In the genomic region with DNA sequence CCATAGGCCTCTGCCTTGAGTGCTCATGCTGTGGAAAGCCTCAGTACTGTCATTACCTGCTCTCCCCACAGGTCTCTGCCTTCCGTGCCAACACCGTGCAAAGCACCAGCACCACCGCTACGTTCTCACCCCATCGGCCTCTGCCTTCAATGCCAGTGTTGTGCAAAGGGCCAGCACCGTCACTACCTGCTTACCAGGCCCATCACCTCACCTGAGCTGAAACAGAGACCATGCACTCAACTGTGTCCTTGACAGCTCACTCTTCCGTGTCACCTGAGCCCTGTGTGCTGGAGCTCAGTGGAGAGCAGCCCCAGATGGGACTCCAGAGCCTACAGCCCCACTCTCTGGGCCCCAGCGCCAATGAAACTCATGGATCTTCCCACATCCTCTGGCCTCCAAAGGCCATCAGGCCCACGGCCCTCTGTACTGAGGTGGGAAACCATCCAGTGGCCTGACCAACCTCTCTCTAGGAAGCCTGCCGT, we compare ENCODE assay signal across 22 cellular contexts.
DNase-seq lines count a peak whose midpoint lies in the region; ATAC-seq and TF ChIP-seq lines count a peak whose summit lies in the region.
"Had no signal": no experiment of that assay in that cellular context is flagged by ENCODE, and none has a peak within 500 bp of the region (broad histone marks: within the 10 kb centered on the region; RNA-seq: fewer than 3 reads in every experiment).

No MANE protein-coding gene starts in this region.

- H2BK15ac ChIP-seq in mesenchymal stem cell (ENCODE audit: low read depth, poor library complexity, severe bottlenecking): no peak overlapping the region

- no peak overlapping the region for H2AFZ ChIP-seq in mesenchymal stem cell (ENCODE audit: low read depth, low read length)
- H2AFZ ChIP-seq: GM23248 had no signal

- H3K18ac ChIP-seq in mesenchymal stem cell (ENCODE audit: low read depth in 1 of 2, low read length in 2 of 2): no peak overlapping the region

- no peak overlapping the region for H4K8ac ChIP-seq in mesenchymal stem cell (ENCODE audit: low read length)

- H3K4me3 ChIP-seq in mesenchymal stem cell (ENCODE audit: insufficient read depth in 1 of 2, low read depth in 1 of 2, low read length in 2 of 2) (no peak overlapping the region), thyroid gland (replicated peaks in 1 of 3) (no peak overlapping the region)
- H3K4me3 ChIP-seq: BLaER1, GM12878, GM23248 had no signal

- no peak overlapping the region for H2BK12ac ChIP-seq in mesenchymal stem cell (ENCODE audit: low read length in 2 of 2)

- no peak overlapping the region for H2BK120ac ChIP-seq in mesenchymal stem cell (ENCODE audit: low read depth, low read length)

- no peaks in the 10 kb centered on the region for H3K9me3 Mint-ChIP-seq in chondrocyte (ENCODE audit: low read depth)
- H3K9me3 Mint-ChIP-seq in stimulated activated naive CD8-positive, alpha-beta T cell treated with anti-CD3 and anti-CD28 coated beads, Interleukin-15, amount 100 ng/mL, for 72 hours: no peaks in the 10 kb centered on the region
- H3K9me3 Mint-ChIP-seq: CD4-positive, alpha-beta memory T cell; IgD-negative memory B cell had no signal

- H3K23ac ChIP-seq in mesenchymal stem cell (ENCODE audit: low read length in 2 of 2): no peak overlapping the region

- H3K9ac ChIP-seq in mesenchymal stem cell (ENCODE audit: low read length): no peak overlapping the region
- H3K9ac ChIP-seq: BLaER1, GM23248 had no signal

- H3K27ac ChIP-seq in mesenchymal stem cell (ENCODE audit: low read length, poor library complexity, severe bottlenecking) (no peak overlapping the region), thyroid gland (peak overlapping the region in 1 of 3 donors; percentile 48)
- H3K27ac ChIP-seq: 22Rv1, BLaER1, GM23248 had no signal

- no peak overlapping the region for H2AK5ac ChIP-seq in mesenchymal stem cell (ENCODE audit: low read length, severe bottlenecking)

- H3K27me3 ChIP-seq in mesenchymal stem cell (ENCODE audit: control insufficient read depth in 1 of 2, insufficient read depth in 1 of 2, low read length in 2 of 2) (no peaks in the 10 kb centered on the region), thyroid gland (no peaks in the 10 kb centered on the region)
- H3K27me3 ChIP-seq: BLaER1 had no signal

- peak; percentile 56 for DNase-seq in activated effector memory CD4-positive, alpha-beta T cell treated with anti-CD3 and anti-CD28 coated beads, Interleukin-2, amount 50 U/mL, for 16 hours
- DNase-seq in activated effector memory CD4-positive, alpha-beta T cell treated with Interleukin-2 at 50 U/mL for 16 hours: no peak
- DNase-seq in chondrocyte (ENCODE audit: low spot score) (peak; percentile 71), mesenchymal stem cell (no peak), thyroid gland (peak; percentile 75)
- no peak for DNase-seq in stimulated activated naive CD8-positive, alpha-beta T cell treated with anti-CD3 and anti-CD28 coated beads, Interleukin-15, amount 100 ng/mL, for 72 hours
- DNase-seq: ACHN; CD4-positive, alpha-beta memory T cell; DND-41; GM23248; HCEC 1CT; NCI-H1694 treated with DMSO at 0.1 percent for 48 hours; NCI-H2081 treated with DMSO at 0.1 percent for 48 hours; NCI-H2171 treated with DMSO at 0.1 percent for 48 hours; NCI-H526 treated with DMSO at 0.1 percent for 48 hours; Right ventricle myocardium superior had no signal

- H2BK5ac ChIP-seq in mesenchymal stem cell (ENCODE audit: low read depth, low read length, poor library complexity, severe bottlenecking): no peak overlapping the region

- no peak for TF ChIP-seq CTCF in chondrocyte (IDR thresholded peaks at IDR 0.05)
- no peak for TF ChIP-seq CTCF in thyroid gland (IDR thresholded peaks at IDR 0.05)

- ATAC-seq in stimulated activated naive CD8-positive, alpha-beta T cell treated with anti-CD3 and anti-CD28 coated beads, Interleukin-15, amount 100 ng/mL, for 72 hours: no peak
- ATAC-seq in GM21447 (IDR thresholded peaks at IDR 0.05; ENCODE audit: unreplicated experiment) (no peak), GM18909 (IDR thresholded peaks at IDR 0.05; ENCODE audit: poor library complexity, unreplicated experiment) (no peak)
- ATAC-seq: GM12878 had no signal

- peaks cover 50% of the 10 kb centered on the region for H3K79me1 ChIP-seq in mesenchymal stem cell (replicated peaks; ENCODE audit: low read length, poor library complexity, severe bottlenecking)

- WGBS in mesenchymal stem cell: 91% methylated on average over 10 of the region's 10 CpGs
- WGBS in thyroid gland, 2 donors: 48 to 60% methylated on average over 10 of the region's 10 CpGs

- H3K4me2 ChIP-seq in mesenchymal stem cell (ENCODE audit: low read length, poor library complexity, severe bottlenecking): no peak overlapping the region
- H3K4me2 ChIP-seq: BLaER1 had no signal

- H3K9me3 ChIP-seq in mesenchymal stem cell (ENCODE audit: control insufficient read depth, low read length) (no peaks in the 10 kb centered on the region), thyroid gland (no peaks in the 10 kb centered on the region)
- H3K9me3 ChIP-seq: BLaER1 had no signal

- no peak overlapping the region for H3K4me3 Mint-ChIP-seq in chondrocyte (ENCODE audit: unreplicated experiment)
- no peak overlapping the region for H3K4me3 Mint-ChIP-seq in stimulated activated naive CD8-positive, alpha-beta T cell treated with anti-CD3 and anti-CD28 coated beads, Interleukin-15, amount 100 ng/mL, for 72 hours
- H3K4me3 Mint-ChIP-seq: IgD-negative memory B cell had no signal

- peaks cover 3% of the 10 kb centered on the region for H3K4me1 ChIP-seq in mesenchymal stem cell (ENCODE audit: control insufficient read depth, insufficient read depth, low read depth, low read length)
- peaks cover 29 to 39% of the 10 kb centered on the region in 2 donors for H3K4me1 ChIP-seq in thyroid gland

- no peak overlapping the region for H3K14ac ChIP-seq in mesenchymal stem cell (ENCODE audit: low read length in 2 of 2)

- H3K36me3 ChIP-seq in mesenchymal stem cell (ENCODE audit: control insufficient read depth in 1 of 2, insufficient read depth in 2 of 2, low read depth in 1 of 2, low read length in 2 of 2) (peaks cover 35 to 56% of the 10 kb centered on the region in 2 experiments), thyroid gland (no peaks in the 10 kb centered on the region)

- no peaks in the 10 kb centered on the region for H3K27me3 Mint-ChIP-seq in chondrocyte (ENCODE audit: low read depth)
- no peaks in the 10 kb centered on the region for H3K27me3 Mint-ChIP-seq in stimulated activated naive CD8-positive, alpha-beta T cell treated with anti-CD3 and anti-CD28 coated beads, Interleukin-15, amount 100 ng/mL, for 72 hours
- H3K27me3 Mint-ChIP-seq: IgD-negative memory B cell had no signal

- H3K4ac ChIP-seq in mesenchymal stem cell (ENCODE audit: low read depth in 1 of 2, low read length in 2 of 2): no peak overlapping the region

- H4K91ac ChIP-seq in mesenchymal stem cell (ENCODE audit: low read length): peak overlapping the region; percentile 28

- H3K36me3 Mint-ChIP-seq in chondrocyte (ENCODE audit: low read depth): peaks cover 13% of the 10 kb centered on the region
- H3K36me3 Mint-ChIP-seq: CD4-positive, alpha-beta memory T cell; IgD-negative memory B cell had no signal

- intact Hi-C loops in thyroid gland (cut with DNase I): no loop called here

- TF ChIP-seq POLR2A in thyroid gland (IDR thresholded peaks at IDR 0.05): peak in 1 of 2 donors; percentile 9

- no peak overlapping the region for H3K27ac Mint-ChIP-seq in chondrocyte (ENCODE audit: unreplicated experiment)
- no peak overlapping the region for H3K27ac Mint-ChIP-seq in stimulated activated naive CD8-positive, alpha-beta T cell treated with anti-CD3 and anti-CD28 coated beads, Interleukin-15, amount 100 ng/mL, for 72 hours

- H3K4me1 Mint-ChIP-seq in chondrocyte (ENCODE audit: low read depth): peaks cover 12% of the 10 kb centered on the region
- H3K4me1 Mint-ChIP-seq in stimulated activated naive CD8-positive, alpha-beta T cell treated with anti-CD3 and anti-CD28 coated beads, Interleukin-15, amount 100 ng/mL, for 72 hours: peaks cover 40% of the 10 kb centered on the region
- H3K4me1 Mint-ChIP-seq: IgD-negative memory B cell had no signal

Comparison
In these comparisons a context has a peak if more than half of its experiments do, and no peak if none do; other contexts are left out.
1. DNase-seq: peak in activated effector memory CD4-positive, alpha-beta T cell treated with anti-CD3 and anti-CD28 coated beads, Interleukin-2, amount 50 U/mL, for 16 hours (single experiment), chondrocyte (single experiment) and thyroid gland (2 of 2); none in activated effector memory CD4-positive, alpha-beta T cell treated with Interleukin-2 at 50 U/mL for 16 hours (single experiment), mesenchymal stem cell (single experiment) and stimulated activated naive CD8-positive, alpha-beta T cell treated with anti-CD3 and anti-CD28 coated beads, Interleukin-15, amount 100 ng/mL, for 72 hours (0 of 2).